Comparison of ENCODE assay signal across 19 cellular contexts in genomic region chr11:85953491-85954143, GRCh38.
DNase-seq lines count a peak whose midpoint lies in the region; TF ChIP-seq lines count a peak whose summit lies in the region.
"Had no signal": no experiment of that assay in that cellular context is flagged by ENCODE, and none has a peak within 500 bp of the region (broad histone marks: within the 10 kb centered on the region; RNA-seq: fewer than 3 reads in every experiment).

No MANE protein-coding gene starts in this region.

- no peak overlapping the region for H3K23ac ChIP-seq in mesenchymal stem cell (ENCODE audit: low read length in 2 of 2)

- peaks cover 13% of the 10 kb centered on the region for H3K79me1 ChIP-seq in mesenchymal stem cell (replicated peaks; ENCODE audit: low read length, poor library complexity, severe bottlenecking)

- H3K36me3 ChIP-seq in mesenchymal stem cell (ENCODE audit: control insufficient read depth in 1 of 2, insufficient read depth in 2 of 2, low read depth in 1 of 2, low read length in 2 of 2) = peaks cover 14 to 54% of the 10 kb centered on the region in 2 experiments

- H3K27me3 Mint-ChIP-seq in IgD-negative memory B cell (no peaks in the 10 kb centered on the region), chondrocyte (ENCODE audit: low read depth) (no peaks in the 10 kb centered on the region)

- no peak overlapping the region for H3K4me3 ChIP-seq in AG10803 (ENCODE audit: low read length)
- no peak overlapping the region for H3K4me3 ChIP-seq in mesenchymal stem cell (ENCODE audit: insufficient read depth in 1 of 2, low read depth in 1 of 2, low read length in 2 of 2)
- H3K4me3 ChIP-seq: upper lobe of left lung had no signal

- no peak overlapping the region for H3K27ac ChIP-seq in mesenchymal stem cell (ENCODE audit: low read length, poor library complexity, severe bottlenecking)
- H3K27ac ChIP-seq in substantia nigra (ENCODE audit: low read depth, low read length, poor library complexity, severe bottlenecking) = no peak overlapping the region

- H3K27ac Mint-ChIP-seq in IgD-negative memory B cell (peak overlapping the region in 2 of 3 donors; percentile 11 to 32), chondrocyte (ENCODE audit: unreplicated experiment) (peak overlapping the region; percentile 36)
- H3K27ac Mint-ChIP-seq: nephron had no signal

- DNase-seq in AG10803 (ENCODE audit: low read depth) (peak; percentile 81), chondrocyte (ENCODE audit: low spot score) (no peak), mesenchymal stem cell (peak; percentile 83), NCI-H1436 treated with DMSO at 0.1 percent for 48 hours (lab: John Stamatoyannopoulos, UW) (no peak), substantia nigra (lab: John Stamatoyannopoulos, UW) (no peak), AG20443 (ENCODE audit: low spot score) (no peak), NCI-H526 treated with DMSO at 0.1 percent for 48 hours (lab: John Stamatoyannopoulos, UW) (no peak)
- DNase-seq: activated CD4-positive, alpha-beta T cell treated with anti-CD3 and anti-CD28 coated beads, Interleukin-2, amount 50 U/mL, for 48 hours; aorta; BE2C; DMS153; GOT3; left ventricle myocardium superior; NCI-H1105; NCI-H226; stimulated activated CD4-positive, alpha-beta T cell treated with anti-CD3 and anti-CD28 coated beads, Interleukin-4, amount 100 ng/mL, for 4 hours; upper lobe of left lung had no signal

- H3K4me1 Mint-ChIP-seq in IgD-negative memory B cell = no peaks in the 10 kb centered on the region
- H3K4me1 Mint-ChIP-seq in chondrocyte (ENCODE audit: low read depth) = peaks cover 67% of the 10 kb centered on the region

- no peaks in the 10 kb centered on the region for H3K9me3 ChIP-seq in mesenchymal stem cell (ENCODE audit: control insufficient read depth, low read length)
- H3K9me3 ChIP-seq: BE2C, upper lobe of left lung had no signal

- H4K8ac ChIP-seq in mesenchymal stem cell (ENCODE audit: low read length) = no peak overlapping the region

- H3K4me3 Mint-ChIP-seq in IgD-negative memory B cell (no peak overlapping the region), chondrocyte (ENCODE audit: unreplicated experiment) (no peak overlapping the region)
- H3K4me3 Mint-ChIP-seq: nephron had no signal

- H3K9me3 Mint-ChIP-seq in IgD-negative memory B cell = peaks cover 2 to 24% (median 9%) of the 10 kb centered on the region in 3 donors
- H3K9me3 Mint-ChIP-seq in chondrocyte (ENCODE audit: low read depth) = peaks cover 3% of the 10 kb centered on the region

- H2BK12ac ChIP-seq in mesenchymal stem cell (ENCODE audit: low read length in 2 of 2) = no peak overlapping the region

- H3K18ac ChIP-seq in mesenchymal stem cell (ENCODE audit: low read depth in 1 of 2, low read length in 2 of 2) = no peak overlapping the region

- no peak overlapping the region for H3K14ac ChIP-seq in mesenchymal stem cell (ENCODE audit: low read length in 2 of 2)

- peaks cover 15% of the 10 kb centered on the region for H3K36me3 Mint-ChIP-seq in IgD-negative memory B cell
- peaks cover 33% of the 10 kb centered on the region for H3K36me3 Mint-ChIP-seq in chondrocyte (ENCODE audit: low read depth)

- H3K4ac ChIP-seq in mesenchymal stem cell (ENCODE audit: low read depth in 1 of 2, low read length in 2 of 2) = no peak overlapping the region

- H2BK15ac ChIP-seq in mesenchymal stem cell (ENCODE audit: low read depth, poor library complexity, severe bottlenecking) = no peak overlapping the region

- no peak overlapping the region for H3K4me2 ChIP-seq in mesenchymal stem cell (ENCODE audit: low read length, poor library complexity, severe bottlenecking)

- H4K91ac ChIP-seq in mesenchymal stem cell (ENCODE audit: low read length) = no peak overlapping the region

- no peak for TF ChIP-seq CTCF in AG10803 (conservative IDR thresholded peaks at IDR 0.05; ENCODE audit: low read length)
- TF ChIP-seq CTCF in chondrocyte (IDR thresholded peaks at IDR 0.05) = no peak

- H2AK5ac ChIP-seq in mesenchymal stem cell (ENCODE audit: low read length, severe bottlenecking) = no peak overlapping the region

- no peak overlapping the region for H3K9ac ChIP-seq in mesenchymal stem cell (ENCODE audit: low read length)

- WGBS in mesenchymal stem cell = 100% methylated on average over 1 of the region's 2 CpGs

- no peaks in the 10 kb centered on the region for H3K27me3 ChIP-seq in mesenchymal stem cell (ENCODE audit: control insufficient read depth in 1 of 2, insufficient read depth in 1 of 2, low read length in 2 of 2)
- H3K27me3 ChIP-seq: BE2C, upper lobe of left lung had no signal

- H2BK120ac ChIP-seq in mesenchymal stem cell (ENCODE audit: low read depth, low read length) = no peak overlapping the region

- H3K4me1 ChIP-seq in mesenchymal stem cell (ENCODE audit: control insufficient read depth, insufficient read depth, low read depth, low read length) = peaks cover 9% of the 10 kb centered on the region
- H3K4me1 ChIP-seq: BE2C had no signal

- no peak overlapping the region for H2AFZ ChIP-seq in mesenchymal stem cell (ENCODE audit: low read depth, low read length)

- H2BK5ac ChIP-seq in mesenchymal stem cell (ENCODE audit: low read depth, low read length, poor library complexity, severe bottlenecking) = no peak overlapping the region

Comparison
In these comparisons a context has a peak if more than half of its experiments do, and no peak if none do; other contexts are left out.
1. DNase-seq: peak in AG10803 (single experiment) and mesenchymal stem cell (single experiment); none in chondrocyte (single experiment), NCI-H1436 treated with DMSO at 0.1 percent for 48 hours (single experiment), substantia nigra (0 of 49), AG20443 (single experiment) and NCI-H526 treated with DMSO at 0.1 percent for 48 hours (single experiment).